In the genomic region with DNA sequence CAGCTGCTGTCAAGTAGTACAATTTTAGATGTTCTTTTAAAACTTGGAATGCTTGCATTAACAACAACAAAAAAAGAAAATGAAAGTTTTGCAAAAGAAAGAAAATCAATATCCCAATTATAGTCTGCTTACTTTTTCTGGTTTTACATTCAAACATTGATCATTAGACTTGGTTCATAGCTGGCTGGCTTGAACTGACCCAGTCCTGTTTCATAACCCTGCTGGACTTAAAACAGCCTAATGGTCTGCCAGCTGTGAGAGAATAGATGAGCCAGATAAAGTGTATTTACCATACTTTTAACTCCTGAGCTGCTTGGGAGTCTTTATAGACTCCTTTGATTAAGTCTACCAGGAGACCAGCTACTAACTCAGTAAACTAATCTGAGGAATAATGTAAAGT, we compare ENCODE assay signal across 10 cellular contexts. TPM values are rescaled to one million over a fixed set of nuclear protein-coding genes. Genes with fewer than 3 reads are reported as not detected.
DNase-seq lines count a peak whose midpoint lies in the region; ATAC-seq and TF ChIP-seq lines count a peak whose summit lies in the region.
"Had no signal": no experiment of that assay in that cellular context is flagged by ENCODE, and none has a peak within 500 bp of the region (broad histone marks: within the 10 kb centered on the region; RNA-seq: fewer than 3 reads in every experiment).

No MANE protein-coding gene starts in this region.

- ATAC-seq in Right ventricle myocardium inferior (no peak), left lobe of liver (peak; percentile 93), HG03159 (IDR thresholded peaks at IDR 0.05; ENCODE audit: unreplicated experiment) (no peak), HG03342 (IDR thresholded peaks at IDR 0.05; ENCODE audit: unreplicated experiment) (no peak), HG03439 (IDR thresholded peaks at IDR 0.05; ENCODE audit: unreplicated experiment) (no peak)

- H3K36me3 ChIP-seq in left ventricle myocardium inferior = no peaks in the 10 kb centered on the region

- no peaks in the 10 kb centered on the region for H3K27me3 ChIP-seq in left ventricle myocardium inferior (ENCODE audit: low read depth)

- H3K27ac ChIP-seq in left ventricle myocardium inferior (replicated peaks) = peak overlapping the region; percentile 58
- peak overlapping the region; percentile 6 for H3K27ac ChIP-seq in VCaP

- intact Hi-C loops in left ventricle myocardium inferior (cut with micrococcal nuclease) = no loop called here
- intact Hi-C loops in Right ventricle myocardium inferior (cut with DNase I) = no loop called here

- TF ChIP-seq CTCF in left ventricle myocardium inferior (IDR thresholded peaks at IDR 0.05; ENCODE audit: borderline replicate concordance) = no peak
- no peak for TF ChIP-seq CTCF in VCaP (conservative IDR thresholded peaks at IDR 0.05)

- peak overlapping the region; percentile 54 for H3K4me3 ChIP-seq in left ventricle myocardium inferior

- no peak for DNase-seq in left ventricle myocardium inferior
- DNase-seq in Right ventricle myocardium inferior (ENCODE audit: missing footprints) = no peak
- DNase-seq in left lobe of liver (ENCODE audit: low spot score) = peak; percentile 70
- no peak for DNase-seq in SKM-1 (lab: John Stamatoyannopoulos, UW; ENCODE audit: unreplicated experiment)
- DNase-seq: NCI-H1048; stimulated activated CD4-positive, alpha-beta T cell treated with anti-CD3 and anti-CD28 coated beads, Interleukin-4, amount 100 ng/mL, for 24 hours had no signal

- H3K9me3 ChIP-seq in left ventricle myocardium inferior (replicated peaks) = no peaks in the 10 kb centered on the region

- peaks cover 59% of the 10 kb centered on the region for H3K4me1 ChIP-seq in left ventricle myocardium inferior

RNA-seq across cellular contexts. Expression of a gene that starts 59.2 kb away (rescaled TPM):
- 29.9 TPM for total RNA-seq in left ventricle myocardium inferior
- total RNA-seq in Right ventricle myocardium inferior = 26.1 TPM
- 13.2 TPM for total RNA-seq in left lobe of liver
